In the genomic region with DNA sequence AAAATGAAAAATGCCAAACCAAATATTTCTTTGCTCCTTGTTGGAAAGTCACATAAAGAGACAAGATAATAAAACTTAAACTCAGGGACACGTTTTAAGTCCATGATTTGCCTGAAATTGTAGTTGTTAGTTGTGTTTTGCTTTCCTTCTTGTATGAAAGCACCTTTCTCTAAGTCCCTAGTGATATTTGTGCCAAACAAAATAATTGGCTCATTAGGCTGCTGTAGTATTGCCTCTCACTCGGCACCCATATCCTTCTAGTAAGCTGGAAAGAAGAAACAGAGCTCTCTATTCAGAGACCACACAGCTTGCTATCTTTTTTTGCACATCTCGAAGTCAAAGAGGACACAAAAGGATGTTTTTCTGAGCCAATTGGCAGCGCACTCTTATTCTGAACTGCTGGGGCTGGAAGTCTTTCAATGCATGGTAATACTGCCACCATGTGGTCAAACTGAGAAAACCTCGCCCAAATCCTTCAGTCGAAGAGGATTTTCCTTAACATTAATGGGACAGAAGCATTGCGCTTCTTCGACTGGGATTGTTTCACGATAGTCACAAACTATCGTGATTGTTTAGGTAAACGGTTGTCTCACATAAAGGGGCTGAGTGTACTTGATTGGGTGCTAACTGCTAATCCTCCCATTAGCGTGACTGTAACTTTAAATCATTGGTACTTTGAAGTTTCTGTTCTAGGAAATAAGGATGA, we compare ENCODE assay signal across 8 cellular contexts.
A peak's percentile ranks its signal among the peaks of the same experiment; 100 is the strongest.
DNase-seq lines count a peak whose midpoint lies in the region; ATAC-seq and TF ChIP-seq lines count a peak whose summit lies in the region.

No MANE protein-coding gene starts in this region.

- H2AFZ ChIP-seq in OCI-LY1 (ENCODE audit: low read length) (no peak overlapping the region), neural cell (ENCODE audit: low read depth, low read length) (peak overlapping the region; percentile 34)

- 20% methylated on average over 11 of the region's 12 CpGs for WGBS in HUES64
- 2 to 6% methylated on average over 12 of the region's 12 CpGs for WGBS in esophagus squamous epithelium, 2 donors
- WGBS in thyroid gland, 2 donors: 5 to 9% methylated on average over 12 of the region's 12 CpGs

- no peak for TF ChIP-seq EP300 in neural cell (conservative IDR thresholded peaks at IDR 0.05; ENCODE audit: poor library complexity, severe bottlenecking)

- H3K4me2 ChIP-seq in OCI-LY1 (ENCODE audit: low read length) (no peak overlapping the region), neural cell (ENCODE audit: low read length) (peak overlapping the region; percentile 46)

- TF ChIP-seq RAD21 in neural cell (conservative IDR thresholded peaks at IDR 0.05): peak; percentile 97

- intact Hi-C loops in esophagus squamous epithelium (cut with DNase I) (loop anchor here (10.0 kb wide), 1 partner anchor 789 kb away; no protein-coding TSS in a partner anchor), thyroid gland (cut with DNase I) (loop anchor here (5.0 to 10.0 kb wide), 2 partner anchors 779 to 1046 kb away; a partner anchor contains a TSS)

- H3K9ac ChIP-seq in HUES64 (ENCODE audit: low read depth, low read length) (no peak overlapping the region), OCI-LY1 (ENCODE audit: low read length) (no peak overlapping the region), neural cell (ENCODE audit: low read length) (peak overlapping the region; percentile 20)

- H3F3A ChIP-seq in OCI-LY1 (ENCODE audit: insufficient read depth, low read length): no peaks in the 10 kb centered on the region
- H3F3A ChIP-seq in neural cell (ENCODE audit: insufficient read depth, low read length, poor library complexity, severe bottlenecking): no peaks in the 10 kb centered on the region

- TF ChIP-seq CTCF in OCI-LY1 (IDR thresholded peaks at IDR 0.05; ENCODE audit: low read length) (peak; percentile 59), esophagus squamous epithelium (IDR thresholded peaks at IDR 0.05) (peak; percentile 52 to 81 (median 70)), neural cell (IDR thresholded peaks at IDR 0.05; ENCODE audit: poor library complexity, severe bottlenecking) (peak; percentile 96), thyroid gland (IDR thresholded peaks at IDR 0.05) (peak in 5 of 6 experiments; percentile 57 to 87 (median 71))

- peak; percentile 77 for DNase-seq in DMS53 treated with DMSO at 0.1 percent for 48 hours (lab: John Stamatoyannopoulos, UW; ENCODE audit: unreplicated experiment)
- DNase-seq in activated T-cell treated with anti-CD3 and anti-CD28 coated beads for 48 hours (ENCODE audit: low read depth): peak; percentile 21
- no peak for DNase-seq in esophagus squamous epithelium (lab: John Stamatoyannopoulos, UW)
- DNase-seq in thyroid gland: peak; percentile 33 to 46

- TF ChIP-seq POLR2A in esophagus squamous epithelium (IDR thresholded peaks at IDR 0.05): no peak
- TF ChIP-seq POLR2A in thyroid gland (IDR thresholded peaks at IDR 0.05): no peak

- H4K20me1 ChIP-seq in OCI-LY1 (ENCODE audit: insufficient read depth, low read length): no peaks in the 10 kb centered on the region
- no peaks in the 10 kb centered on the region for H4K20me1 ChIP-seq in neural cell (ENCODE audit: insufficient read depth)

- H3K27ac ChIP-seq in HUES64 (ENCODE audit: low read depth, low read length): no peak overlapping the region
- H3K27ac ChIP-seq in OCI-LY1 (ENCODE audit: low read depth, low read length, poor library complexity, severe bottlenecking): no peak overlapping the region
- H3K27ac ChIP-seq in esophagus squamous epithelium: no peak overlapping the region
- peak overlapping the region; percentile 16 for H3K27ac ChIP-seq in neural cell (ENCODE audit: low read length)
- H3K27ac ChIP-seq in thyroid gland: no peak overlapping the region

- H3K79me2 ChIP-seq in OCI-LY1 (ENCODE audit: insufficient read depth, low read length): no peaks in the 10 kb centered on the region
- H3K79me2 ChIP-seq in neural cell (replicated peaks; ENCODE audit: insufficient read depth, low read length): no peaks in the 10 kb centered on the region

- H3K4me1 ChIP-seq in HUES64 (ENCODE audit: insufficient read depth, low read length) (no peaks in the 10 kb centered on the region), OCI-LY1 (ENCODE audit: insufficient read depth, low read length, severe bottlenecking) (no peaks in the 10 kb centered on the region), esophagus squamous epithelium (peaks cover 0 to 8% (median 3%) of the 10 kb centered on the region in 3 donors), thyroid gland (no peaks in the 10 kb centered on the region)

- H3K36me3 ChIP-seq in HUES64 (ENCODE audit: insufficient read depth, low read length) (no peaks in the 10 kb centered on the region), OCI-LY1 (ENCODE audit: insufficient read depth, low read length) (no peaks in the 10 kb centered on the region), esophagus squamous epithelium (no peaks in the 10 kb centered on the region), neural cell (ENCODE audit: insufficient read depth, low read length) (no peaks in the 10 kb centered on the region), thyroid gland (no peaks in the 10 kb centered on the region)

- H3K27me3 ChIP-seq in HUES64 (ENCODE audit: insufficient read depth, low read length) (0 out of 2 replicates have a peak, but pooled peaks cover 2% of the 10 kb centered on the region), OCI-LY1 (ENCODE audit: insufficient read depth, low read length) (no peaks in the 10 kb centered on the region), esophagus squamous epithelium (peaks cover 0 to 5% (median 0%) of the 10 kb centered on the region in 4 donors), neural cell (ENCODE audit: insufficient read depth, low read depth, low read length) (no peaks in the 10 kb centered on the region), thyroid gland (no peaks in the 10 kb centered on the region)

- ATAC-seq in GM21447 (IDR thresholded peaks at IDR 0.05; ENCODE audit: unreplicated experiment): peak; percentile 73

- no peaks in the 10 kb centered on the region for H3K9me2 ChIP-seq in OCI-LY1 (ENCODE audit: low read depth, low read length)
- H3K9me2 ChIP-seq in neural cell (ENCODE audit: insufficient read depth, low read length): no peaks in the 10 kb centered on the region

- no peaks in the 10 kb centered on the region for H3K9me3 ChIP-seq in HUES64 (ENCODE audit: insufficient read depth, low read depth, low read length)
- no peaks in the 10 kb centered on the region for H3K9me3 ChIP-seq in OCI-LY1 (ENCODE audit: low read length)
- H3K9me3 ChIP-seq in esophagus squamous epithelium: no peaks in the 10 kb centered on the region
- H3K9me3 ChIP-seq in neural cell (ENCODE audit: low read length): no peaks in the 10 kb centered on the region
- no peaks in the 10 kb centered on the region for H3K9me3 ChIP-seq in thyroid gland

- peak overlapping the region; percentile 18; the same call in 1 of the 2 replicates for H3K4me3 ChIP-seq in HUES64 (ENCODE audit: low read length)
- H3K4me3 ChIP-seq in OCI-LY1 (ENCODE audit: low read depth, low read length, poor library complexity, severe bottlenecking): no peak overlapping the region
- H3K4me3 ChIP-seq in esophagus squamous epithelium: no peak overlapping the region
- H3K4me3 ChIP-seq in neural cell (ENCODE audit: low read length): peak overlapping the region; percentile 44
- H3K4me3 ChIP-seq in thyroid gland (replicated peaks in 1 of 3): no peak overlapping the region

TF ChIP-seq in neural cell, 6 proteins besides CTCF, POLR2A, EP300 and RAD21:
- TF ChIP-seq SMC3 (conservative IDR thresholded peaks at IDR 0.05; ENCODE audit: poor library complexity) (peak; percentile 96), TAF1 (IDR thresholded peaks at IDR 0.05; ENCODE audit: low read depth) (no peak), MXI1 (conservative IDR thresholded peaks at IDR 0.05; ENCODE audit: poor library complexity, severe bottlenecking) (no peak)

Comparison
In these comparisons a context has a peak if more than half of its experiments do, and no peak if none do; other contexts are left out.
1. H3K4me3 ChIP-seq: peak in HUES64 (single experiment) and neural cell (single experiment); none in OCI-LY1 (single experiment), esophagus squamous epithelium (0 of 4) and thyroid gland (0 of 3).
2. Peak in every context shown above with its lines, with median percentiles within 50 percentile points of each other: CTCF ChIP-seq.